In the genomic region with DNA sequence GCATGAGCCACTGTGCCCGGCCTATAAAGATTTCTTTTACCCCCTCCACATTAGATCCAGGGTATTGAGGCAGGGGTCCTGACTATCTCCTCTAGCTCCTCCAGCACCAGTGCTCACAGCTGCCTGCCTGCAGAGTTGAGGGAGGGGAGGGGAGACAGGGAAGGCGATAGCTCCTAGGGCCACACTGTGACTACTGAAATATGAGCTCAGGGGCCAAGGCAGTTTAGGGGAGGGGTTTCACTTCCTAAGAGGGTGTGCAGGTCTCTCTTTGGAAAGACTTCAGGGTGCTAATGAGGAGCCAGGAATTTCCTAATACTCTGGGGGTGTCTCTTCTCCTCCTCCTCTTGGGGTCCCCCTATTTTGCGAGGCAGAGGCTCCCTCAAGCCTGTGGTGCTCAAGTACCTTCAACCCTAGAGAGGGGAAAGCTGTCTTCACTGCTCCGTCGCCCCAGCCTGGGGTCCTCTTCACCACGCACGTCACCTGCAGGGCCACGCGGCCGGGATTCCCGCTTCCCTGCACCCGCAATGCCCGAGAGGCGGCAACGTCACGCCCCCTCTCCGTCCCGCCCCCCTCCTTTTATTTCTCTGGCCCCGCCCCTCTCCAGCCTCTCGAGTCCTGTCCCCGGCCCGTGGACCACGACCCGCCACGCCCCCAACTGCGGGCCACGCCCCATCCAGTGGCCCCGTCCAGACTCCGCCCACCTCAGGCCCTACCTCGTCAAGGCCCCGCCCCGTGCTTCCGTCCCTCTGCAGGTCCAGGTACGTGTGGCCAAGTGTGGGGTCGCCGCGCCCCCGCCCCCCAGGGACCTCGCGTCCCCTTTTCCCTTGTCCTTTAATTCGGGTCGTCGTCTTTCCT, we compare ENCODE assay signal across 8 cellular contexts.
DNase-seq lines count a peak whose midpoint lies in the region; ATAC-seq and TF ChIP-seq lines count a peak whose summit lies in the region.

No MANE protein-coding gene starts in this region.

- H3K36me3 Mint-ChIP-seq in WTC11 (peaks cover 4% of the 10 kb centered on the region; the same call in 1 of the 2 replicates), glutamatergic neuron (ENCODE audit: unreplicated experiment) (no peaks in the 10 kb centered on the region)

- in situ Hi-C loops in GM23248 (cut with MboI) = no loop called here

- no peaks in the 10 kb centered on the region for H4K20me1 ChIP-seq in GM23248 (ENCODE audit: insufficient read depth)

- H3K9me3 Mint-ChIP-seq in WTC11 (peaks cover 14% of the 10 kb centered on the region), glutamatergic neuron (ENCODE audit: unreplicated experiment) (peaks cover 4% of the 10 kb centered on the region)

- no peak overlapping the region for H3K27ac ChIP-seq in GM23248

- POLR2A ChIA-PET in WTC11 (lab: Charles Lee) = interaction anchor here (0.6 kb wide), 1 partner anchor 146 kb away, joined by 4 read pairs; a partner anchor contains a TSS

- H3K4me1 Mint-ChIP-seq in WTC11 (peaks cover 10% of the 10 kb centered on the region), glutamatergic neuron (ENCODE audit: low read depth, unreplicated experiment) (peaks cover 5% of the 10 kb centered on the region)

- H3K9me2 ChIP-seq in GM23248 (ENCODE audit: insufficient read depth) = no peaks in the 10 kb centered on the region

- peak; percentile 29 for DNase-seq in GM23248
- DNase-seq in WTC11 (ENCODE audit: low spot score) = peak; percentile 98
- DNase-seq in glutamatergic neuron = peak; percentile 69
- peak in 2 of 3 donors; percentile 0 to 5 for DNase-seq in stimulated activated CD4-positive, alpha-beta T cell treated with anti-CD3 and anti-CD28 coated beads, Interleukin-12 subunit alpha, Interleukin-12 subunit beta, amount 100 ng/mL, for 48 hours (ENCODE audit: low read depth in 2 of 3, low spot score in 1 of 3)
- no peak for DNase-seq in NCI-H187 treated with DMSO at 0.1 percent for 48 hours (lab: John Stamatoyannopoulos, UW)

- H3K36me3 ChIP-seq in GM23248 (ENCODE audit: low read depth) = no peaks in the 10 kb centered on the region

- peaks cover 26% of the 10 kb centered on the region for H3K27me3 Mint-ChIP-seq in WTC11 (ENCODE audit: low read depth)
- peaks cover 2% of the 10 kb centered on the region for H3K27me3 Mint-ChIP-seq in glutamatergic neuron (ENCODE audit: unreplicated experiment)

- no peak overlapping the region for H3K4me2 ChIP-seq in GM23248 (ENCODE audit: unreplicated experiment)

- CTCF ChIA-PET in WTC11 (lab: Charles Lee) = interaction anchor here (0.6 to 2.2 kb wide), 5 partner anchors 38 to 403 kb away, joined by 3 to 9 read pairs (median 5); a partner anchor contains a TSS

- ATAC-seq in WTC11 (peak; percentile 99), GM19397 (IDR thresholded peaks at IDR 0.05; ENCODE audit: unreplicated experiment) (no peak), GM19035 (IDR thresholded peaks at IDR 0.05; ENCODE audit: unreplicated experiment) (no peak), HG03135 (IDR thresholded peaks at IDR 0.05; ENCODE audit: unreplicated experiment) (no peak)

- H3K4me3 ChIP-seq in GM23248 = no peak overlapping the region

- H3K9ac ChIP-seq in GM23248 = no peak overlapping the region

- no peaks in the 10 kb centered on the region for H3F3A ChIP-seq in GM23248 (ENCODE audit: insufficient read depth)

- 7 to 8% methylated on average over 25 to 42 of the region's 43 CpGs for WGBS in GM23248 (ENCODE audit: low coverage in 1 of 2, low lambda C conversion rate in 2 of 2, missing lambda C conversion rate in 2 of 2), 2 experiments

- H3K27me3 ChIP-seq in GM23248 (replicated peaks; ENCODE audit: insufficient read depth) = 0 out of 2 replicates have a peak, but pooled peaks cover 19% of the 10 kb centered on the region

- no peaks in the 10 kb centered on the region for H3K79me2 ChIP-seq in GM23248 (ENCODE audit: insufficient read depth)

- no peak for TF ChIP-seq CTCF in WTC11 (IDR thresholded peaks at IDR 0.05)
- no peak for TF ChIP-seq CTCF in glutamatergic neuron (IDR thresholded peaks at IDR 0.05; ENCODE audit: partially characterized antibody, unreplicated experiment)

- H3K9me3 ChIP-seq in GM23248 (ENCODE audit: low read depth) = no peaks in the 10 kb centered on the region

- H3K4me1 ChIP-seq in GM23248 (ENCODE audit: insufficient read depth) = no peaks in the 10 kb centered on the region

- H2AFZ ChIP-seq in GM23248 = no peak overlapping the region

- H3K4me3 Mint-ChIP-seq in WTC11 (peak overlapping the region; percentile 80), glutamatergic neuron (ENCODE audit: unreplicated experiment) (peak overlapping the region; percentile 65)

- 0 out of 2 replicates have a peak overlapping the region, but pooled peaks have one; percentile 54 for H3K27ac Mint-ChIP-seq in WTC11
- H3K27ac Mint-ChIP-seq in glutamatergic neuron (ENCODE audit: unreplicated experiment) = no peak overlapping the region

TF ChIP-seq in WTC11, 78 proteins besides CTCF, POLR2A, EP300 and RAD21 (continues in another document):
- TF ChIP-seq NFATC4 (CRISPR knock-in tag; IDR thresholded peaks at IDR 0.05) (no peak), CBFB (CRISPR knock-in tag; IDR thresholded peaks at IDR 0.05; ENCODE audit: low read depth) (no peak), FOXP1 (CRISPR knock-in tag; IDR thresholded peaks at IDR 0.05; ENCODE audit: borderline replicate concordance) (peak; percentile 94), ETV6 (CRISPR knock-in tag; IDR thresholded peaks at IDR 0.05) (peak; percentile 64; the same call in 1 of the 2 replicates), ZNF317 (CRISPR knock-in tag; IDR thresholded peaks at IDR 0.05; ENCODE audit: borderline replicate concordance, low read depth) (no peak), ZNF219 (CRISPR knock-in tag; IDR thresholded peaks at IDR 0.05; ENCODE audit: borderline replicate concordance) (0 out of 2 replicates have a peak, but pooled peaks have one; percentile 54), NFE2L1 (CRISPR knock-in tag; IDR thresholded peaks at IDR 0.05) (peak; percentile 67; the same call in 1 of the 2 replicates)
- TF ChIP-seq, protein P1, sequence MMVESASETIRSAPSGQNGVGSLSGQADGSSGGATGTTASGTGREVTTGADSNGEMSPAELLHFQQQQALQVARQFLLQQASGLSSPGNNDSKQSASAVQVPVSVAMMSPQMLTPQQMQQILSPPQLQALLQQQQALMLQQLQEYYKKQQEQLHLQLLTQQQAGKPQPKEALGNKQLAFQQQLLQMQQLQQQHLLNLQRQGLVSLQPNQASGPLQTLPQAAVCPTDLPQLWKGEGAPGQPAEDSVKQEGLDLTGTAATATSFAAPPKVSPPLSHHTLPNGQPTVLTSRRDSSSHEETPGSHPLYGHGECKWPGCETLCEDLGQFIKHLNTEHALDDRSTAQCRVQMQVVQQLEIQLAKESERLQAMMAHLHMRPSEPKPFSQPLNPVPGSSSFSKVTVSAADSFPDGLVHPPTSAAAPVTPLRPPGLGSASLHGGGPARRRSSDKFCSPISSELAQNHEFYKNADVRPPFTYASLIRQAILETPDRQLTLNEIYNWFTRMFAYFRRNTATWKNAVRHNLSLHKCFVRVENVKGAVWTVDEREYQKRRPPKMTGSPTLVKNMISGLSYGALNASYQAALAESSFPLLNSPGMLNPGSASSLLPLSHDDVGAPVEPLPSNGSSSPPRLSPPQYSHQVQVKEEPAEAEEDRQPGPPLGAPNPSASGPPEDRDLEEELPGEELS (CRISPR knock-in tag; IDR thresholded peaks at IDR 0.05) = peak; percentile 86
- TF ChIP-seq, protein P2, sequence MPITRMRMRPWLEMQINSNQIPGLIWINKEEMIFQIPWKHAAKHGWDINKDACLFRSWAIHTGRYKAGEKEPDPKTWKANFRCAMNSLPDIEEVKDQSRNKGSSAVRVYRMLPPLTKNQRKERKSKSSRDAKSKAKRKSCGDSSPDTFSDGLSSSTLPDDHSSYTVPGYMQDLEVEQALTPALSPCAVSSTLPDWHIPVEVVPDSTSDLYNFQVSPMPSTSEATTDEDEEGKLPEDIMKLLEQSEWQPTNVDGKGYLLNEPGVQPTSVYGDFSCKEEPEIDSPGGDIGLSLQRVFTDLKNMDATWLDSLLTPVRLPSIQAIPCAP (CRISPR knock-in tag; IDR thresholded peaks at IDR 0.05) = peak; percentile 83
- TF ChIP-seq, protein P3, sequence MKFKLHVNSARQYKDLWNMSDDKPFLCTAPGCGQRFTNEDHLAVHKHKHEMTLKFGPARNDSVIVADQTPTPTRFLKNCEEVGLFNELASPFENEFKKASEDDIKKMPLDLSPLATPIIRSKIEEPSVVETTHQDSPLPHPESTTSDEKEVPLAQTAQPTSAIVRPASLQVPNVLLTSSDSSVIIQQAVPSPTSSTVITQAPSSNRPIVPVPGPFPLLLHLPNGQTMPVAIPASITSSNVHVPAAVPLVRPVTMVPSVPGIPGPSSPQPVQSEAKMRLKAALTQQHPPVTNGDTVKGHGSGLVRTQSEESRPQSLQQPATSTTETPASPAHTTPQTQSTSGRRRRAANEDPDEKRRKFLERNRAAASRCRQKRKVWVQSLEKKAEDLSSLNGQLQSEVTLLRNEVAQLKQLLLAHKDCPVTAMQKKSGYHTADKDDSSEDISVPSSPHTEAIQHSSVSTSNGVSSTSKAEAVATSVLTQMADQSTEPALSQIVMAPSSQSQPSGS (CRISPR knock-in tag; IDR thresholded peaks at IDR 0.05; ENCODE audit: borderline replicate concordance, low read depth) = 0 out of 2 replicates have a peak, but pooled peaks have one; percentile 47
